1 cellular context compared by ENCODE assay signal in genomic region chr7:148584154-148584827, GRCh38.
TF ChIP-seq lines count a peak whose summit lies in the region.

No MANE protein-coding gene starts in this region.

TF ChIP-seq in GM12878, 131 proteins besides CTCF, POLR2A, EP300 and RAD21 (continued from another document):
- TF ChIP-seq USF1 (IDR thresholded peaks at IDR 0.05; ENCODE audit: borderline replicate concordance, extremely low read length, insufficient read depth, low read depth, low read length) (no peak), SPI1 (IDR thresholded peaks at IDR 0.05; ENCODE audit: borderline replicate concordance, insufficient read depth, low read depth, low read length) (peak; percentile 60), WRNIP1 (IDR thresholded peaks at IDR 0.05; ENCODE audit: borderline replicate concordance, low read depth, low read length) (no peak), ZNF687 (IDR thresholded peaks at IDR 0.05) (no peak), EZH2 (IDR thresholded peaks at IDR 0.05; ENCODE audit: borderline replicate concordance, control insufficient read depth, low read depth, low read length) (0 out of 2 replicates have a peak, but pooled peaks have one; percentile 29), MEF2A (IDR thresholded peaks at IDR 0.05; ENCODE audit: insufficient read depth, low read depth, low read length) (0 out of 2 replicates have a peak, but pooled peaks have one; percentile 49), JUNB (IDR thresholded peaks at IDR 0.05) (peak; percentile 81), IRF4 (IDR thresholded peaks at IDR 0.05; ENCODE audit: low read depth, low read length) (peak; percentile 53; the same call in 1 of the 2 replicates), ATF2 (IDR thresholded peaks at IDR 0.05; ENCODE audit: low read length) (peak; percentile 57; the same call in 1 of the 2 replicates), ASH2L (IDR thresholded peaks at IDR 0.05; ENCODE audit: borderline replicate concordance, low read depth) (no peak), HSF1 (IDR thresholded peaks at IDR 0.05; ENCODE audit: low read depth, low read length) (no peak), RB1 (IDR thresholded peaks at IDR 0.05; ENCODE audit: borderline replicate concordance) (no peak), FOXM1 (IDR thresholded peaks at IDR 0.05; ENCODE audit: low read depth, low read length) (peak; percentile 77; the same call in 1 of the 2 replicates), PAX5 (IDR thresholded peaks at IDR 0.05; ENCODE audit: borderline replicate concordance, low read depth, low read length) (peak; percentile 18; the same call in 1 of the 2 replicates), IKZF2 (IDR thresholded peaks at IDR 0.05) (peak in 1 of 2 experiments; percentile 53; a peak in 2 of 4 replicates), ZBED1 (IDR thresholded peaks at IDR 0.05; ENCODE audit: borderline replicate concordance) (0 out of 2 replicates have a peak, but pooled peaks have one; percentile 55), BCL11A (IDR thresholded peaks at IDR 0.05; ENCODE audit: low read depth, low read length) (0 out of 2 replicates have a peak, but pooled peaks have one; percentile 26), RUNX3 (IDR thresholded peaks at IDR 0.05; ENCODE audit: low read length) (peak; percentile 95), ZNF217 (IDR thresholded peaks at IDR 0.05) (no peak), NFIC (IDR thresholded peaks at IDR 0.05; ENCODE audit: low read depth, low read length) (peak; percentile 84)
